2 cellular contexts compared by ENCODE assay signal in the genomic region with DNA sequence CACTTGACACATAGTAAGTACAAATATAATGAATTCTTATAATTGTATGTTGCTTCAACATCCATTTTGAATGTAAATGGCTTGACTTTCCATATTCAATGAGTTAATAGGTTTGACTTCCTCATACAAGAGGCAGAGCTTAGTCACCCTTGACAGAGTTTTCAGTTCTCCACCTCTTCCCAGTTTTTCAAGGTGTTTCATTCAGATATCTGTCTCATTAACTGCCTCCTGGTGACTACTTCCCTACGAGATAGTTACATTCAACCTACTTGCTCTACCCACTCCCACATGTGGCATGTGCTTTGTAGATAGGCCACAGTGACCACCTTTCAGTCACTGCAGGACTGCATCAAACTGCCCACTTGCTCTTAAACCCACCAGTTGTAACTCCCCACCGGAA.
TF ChIP-seq lines count a peak whose summit lies in the region.

No MANE protein-coding gene starts in this region.

TF ChIP-seq in IMR-90, 13 proteins besides CTCF, POLR2A, EP300 and RAD21:
- TF ChIP-seq FOS (IDR thresholded peaks at IDR 0.05; ENCODE audit: low read depth, low read length) = no peak
- no peak for TF ChIP-seq MAFK (IDR thresholded peaks at IDR 0.05; ENCODE audit: low read depth, low read length)
- TF ChIP-seq CHD1 (IDR thresholded peaks at IDR 0.05; ENCODE audit: low read depth, low read length) = no peak
- no peak for TF ChIP-seq NFE2L2 (IDR thresholded peaks at IDR 0.05; ENCODE audit: low read depth, low read length)
- no peak for TF ChIP-seq MXI1 (IDR thresholded peaks at IDR 0.05; ENCODE audit: borderline replicate concordance, low read depth, low read length)
- no peak for TF ChIP-seq BHLHE40 (IDR thresholded peaks at IDR 0.05; ENCODE audit: low read depth, low read length)
- TF ChIP-seq CEBPB (IDR thresholded peaks at IDR 0.05; ENCODE audit: low read depth, low read length) = no peak
- no peak for TF ChIP-seq SMC3 (IDR thresholded peaks at IDR 0.05; ENCODE audit: low read depth, low read length)
- TF ChIP-seq, protein P1, sequence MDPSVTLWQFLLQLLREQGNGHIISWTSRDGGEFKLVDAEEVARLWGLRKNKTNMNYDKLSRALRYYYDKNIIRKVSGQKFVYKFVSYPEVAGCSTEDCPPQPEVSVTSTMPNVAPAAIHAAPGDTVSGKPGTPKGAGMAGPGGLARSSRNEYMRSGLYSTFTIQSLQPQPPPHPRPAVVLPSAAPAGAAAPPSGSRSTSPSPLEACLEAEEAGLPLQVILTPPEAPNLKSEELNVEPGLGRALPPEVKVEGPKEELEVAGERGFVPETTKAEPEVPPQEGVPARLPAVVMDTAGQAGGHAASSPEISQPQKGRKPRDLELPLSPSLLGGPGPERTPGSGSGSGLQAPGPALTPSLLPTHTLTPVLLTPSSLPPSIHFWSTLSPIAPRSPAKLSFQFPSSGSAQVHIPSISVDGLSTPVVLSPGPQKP (IDR thresholded peaks at IDR 0.05; ENCODE audit: borderline replicate concordance, low read depth, low read length) = no peak
- TF ChIP-seq RFX5 (IDR thresholded peaks at IDR 0.05; ENCODE audit: low read depth, low read length) = no peak
- TF ChIP-seq RCOR1 (IDR thresholded peaks at IDR 0.05; ENCODE audit: insufficient replicate concordance, low read length) = no peak
- TF ChIP-seq MAZ (IDR thresholded peaks at IDR 0.05; ENCODE audit: borderline replicate concordance, low read depth, low read length) = no peak
- TF ChIP-seq, protein P2, sequence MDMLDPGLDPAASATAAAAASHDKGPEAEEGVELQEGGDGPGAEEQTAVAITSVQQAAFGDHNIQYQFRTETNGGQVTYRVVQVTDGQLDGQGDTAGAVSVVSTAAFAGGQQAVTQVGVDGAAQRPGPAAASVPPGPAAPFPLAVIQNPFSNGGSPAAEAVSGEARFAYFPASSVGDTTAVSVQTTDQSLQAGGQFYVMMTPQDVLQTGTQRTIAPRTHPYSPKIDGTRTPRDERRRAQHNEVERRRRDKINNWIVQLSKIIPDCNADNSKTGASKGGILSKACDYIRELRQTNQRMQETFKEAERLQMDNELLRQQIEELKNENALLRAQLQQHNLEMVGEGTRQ (IDR thresholded peaks at IDR 0.05; ENCODE audit: low read depth, low read length) = no peak

TF ChIP-seq in GM12878, 131 proteins besides CTCF, POLR2A, EP300 and RAD21:
- no peak for TF ChIP-seq SMARCA5 (IDR thresholded peaks at IDR 0.05)
- 0 out of 2 replicates have a peak, but pooled peaks have one; percentile 11 for TF ChIP-seq IKZF1 (conservative IDR thresholded peaks at IDR 0.05)
